In genomic region chrX:129488359-129488758, GRCh38 we compare ENCODE assay signal across 10 cellular contexts.
"Had no signal": no experiment of that assay in that cellular context is flagged by ENCODE, and none has a peak within 500 bp of the region (broad histone marks: within the 10 kb centered on the region; RNA-seq: fewer than 3 reads in every experiment).

No MANE protein-coding gene starts in this region.

- H2AFZ ChIP-seq: GM23338 had no signal

- DNase-seq: H9, HCEC 1CT, HFFc6, IMR-90, KG1 had no signal

- FAIRE-seq: H1, H54, K562 had no signal

- H3K4me2 ChIP-seq: GM23338 had no signal

- H3K4me3 ChIP-seq: GM23338, K562 had no signal

- ATAC-seq: GM23338, K562 had no signal

- H3K27ac ChIP-seq: HL-60 had no signal
